In the genomic region with DNA sequence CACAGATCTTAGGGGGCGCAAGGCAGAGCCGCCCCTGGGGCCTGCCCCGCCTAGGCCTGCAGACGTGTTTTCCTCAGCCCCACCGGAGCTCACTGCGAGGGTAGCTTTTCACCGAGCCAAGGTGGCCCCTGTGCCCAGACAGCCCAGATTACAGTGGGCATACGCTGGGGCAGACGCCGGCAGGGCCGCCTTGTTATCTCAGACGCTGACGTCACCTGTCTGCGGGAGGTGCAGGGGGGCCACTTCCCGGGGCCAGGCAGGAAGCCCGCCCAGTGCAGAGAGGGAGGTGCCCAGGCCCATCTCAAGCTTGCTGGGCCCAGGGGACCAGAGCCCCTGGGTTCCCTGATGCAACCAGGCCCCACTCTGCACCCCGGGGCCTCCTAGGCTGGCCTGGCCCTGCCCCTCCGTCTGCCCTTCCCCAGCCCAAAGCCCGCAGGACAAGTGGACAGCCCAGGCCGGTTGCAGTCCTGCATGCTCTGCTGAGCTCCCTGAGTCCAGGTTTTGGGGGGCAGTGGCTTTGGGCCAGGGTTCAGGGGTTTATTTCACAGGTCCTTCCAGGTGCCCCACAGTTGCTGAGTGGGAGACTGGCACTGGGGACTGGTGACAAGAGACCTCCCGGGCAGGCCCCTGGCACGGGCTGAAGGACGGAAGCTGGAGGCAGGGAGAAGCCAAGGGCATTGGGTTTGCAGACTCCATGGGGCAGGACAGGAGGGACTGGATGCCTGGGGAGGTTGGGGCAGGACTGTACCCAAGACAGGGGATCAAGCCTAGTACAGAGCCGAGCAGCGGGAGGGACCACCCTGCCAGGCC, we compare ENCODE assay signal across 12 cellular contexts. TPM values are rescaled to one million over a fixed set of nuclear protein-coding genes. Genes with fewer than 3 reads are reported as not detected.
DNase-seq lines count a peak whose midpoint lies in the region; ATAC-seq and TF ChIP-seq lines count a peak whose summit lies in the region.
"Had no signal": no experiment of that assay in that cellular context is flagged by ENCODE, and none has a peak within 500 bp of the region (broad histone marks: within the 10 kb centered on the region; RNA-seq: fewer than 3 reads in every experiment).

No MANE protein-coding gene starts in this region.

- H4K20me1 ChIP-seq in DND-41 (ENCODE audit: insufficient read depth, low read length): peaks cover 21% of the 10 kb centered on the region

- CTCF ChIA-PET in RWPE1 (lab: Yijun Ruan, JAX): interaction anchor here (0.5 to 2.6 kb wide), 4 partner anchors 43 to 217 kb away, joined by 3 to 9 read pairs (median 4); no protein-coding TSS in a partner anchor

- H2AFZ ChIP-seq in DND-41 (ENCODE audit: low read depth, low read length): no peak overlapping the region

- H3K27ac Mint-ChIP-seq in naive thymus-derived CD8-positive, alpha-beta T cell: peak overlapping the region in 5 of 10 donors; percentile 53 to 90 (median 82)
- H3K27ac Mint-ChIP-seq: activated T-helper 17 cell treated with anti-CD3 and anti-CD28 coated beads, Interleukin-2, amount 50 U/mL, for 72 hours; CD4-positive, CD25-positive, alpha-beta regulatory T cell; HFFc6 had no signal

- TF ChIP-seq CTCF in DND-41 (IDR thresholded peaks at IDR 0.05; ENCODE audit: borderline replicate concordance, extremely low read depth, low read length, poor library complexity, severe bottlenecking) (no peak), RWPE1 (conservative IDR thresholded peaks at IDR 0.05; ENCODE audit: low read depth) (no peak), fibroblast of villous mesenchyme (IDR thresholded peaks at IDR 0.05; ENCODE audit: insufficient read depth, low read depth, low read length) (no peak)

- H3K9me3 ChIP-seq in DND-41 (ENCODE audit: insufficient read depth, low read length, severe bottlenecking): no peaks in the 10 kb centered on the region

- H3K4me3 Mint-ChIP-seq in naive thymus-derived CD8-positive, alpha-beta T cell: peak overlapping the region in 1 of 10 donors; percentile 68
- H3K4me3 Mint-ChIP-seq: activated T-helper 17 cell treated with anti-CD3 and anti-CD28 coated beads, Interleukin-2, amount 50 U/mL, for 72 hours; CD4-positive, CD25-positive, alpha-beta regulatory T cell; HFFc6 had no signal

- H3K27ac ChIP-seq in DND-41 (ENCODE audit: low read length) (no peak overlapping the region), RWPE1 (peak overlapping the region; percentile 64)

- no peak overlapping the region for H3K9ac ChIP-seq in DND-41 (ENCODE audit: low read depth, low read length)

- no peaks in the 10 kb centered on the region for H3K4me1 ChIP-seq in DND-41 (ENCODE audit: insufficient read depth, low read length)

- ATAC-seq in DND-41 (ENCODE audit: insufficient read depth, low read depth): 0 out of 3 replicates have a peak, but pooled peaks have one; percentile 17
- peak; percentile 63 to 94 for ATAC-seq in naive thymus-derived CD8-positive, alpha-beta T cell
- no peak for ATAC-seq in GM21447 (IDR thresholded peaks at IDR 0.05; ENCODE audit: unreplicated experiment)
- ATAC-seq: activated T-helper 17 cell treated with anti-CD3 and anti-CD28 coated beads, Interleukin-2, amount 50 U/mL, for 72 hours had no signal

- no peaks in the 10 kb centered on the region for H3K27me3 ChIP-seq in DND-41 (ENCODE audit: insufficient read depth, low read length, poor library complexity)

- DNase-seq in DND-41: no peak
- DNase-seq in RWPE1 (ENCODE audit: low spot score): no peak
- peak; percentile 67 for DNase-seq in fibroblast of villous mesenchyme (ENCODE audit: low read depth)
- peak in 4 of 10 donors; percentile 14 to 84 (median 40) for DNase-seq in naive thymus-derived CD8-positive, alpha-beta T cell
- DNase-seq in D341Med (ENCODE audit: low spot score): no peak
- no peak for DNase-seq in Ammon's horn (ENCODE audit: low spot score)
- DNase-seq in NK-92 (lab: John Stamatoyannopoulos, UW; ENCODE audit: unreplicated experiment): no peak
- DNase-seq: CD4-positive, CD25-positive, alpha-beta regulatory T cell; HFFc6; NCI-H226 had no signal

- H3K4me1 Mint-ChIP-seq in naive thymus-derived CD8-positive, alpha-beta T cell: peaks cover 0 to 5% (median 0%) of the 10 kb centered on the region in 4 donors
- H3K4me1 Mint-ChIP-seq: activated T-helper 17 cell treated with anti-CD3 and anti-CD28 coated beads, Interleukin-2, amount 50 U/mL, for 72 hours; CD4-positive, CD25-positive, alpha-beta regulatory T cell had no signal

- H3K27me3 Mint-ChIP-seq in naive thymus-derived CD8-positive, alpha-beta T cell: peaks cover 3 to 15% (median 8%) of the 10 kb centered on the region in 5 donors

- no peaks in the 10 kb centered on the region for H3K36me3 ChIP-seq in DND-41 (ENCODE audit: insufficient read depth, low read length)

- H3K9me3 Mint-ChIP-seq in naive thymus-derived CD8-positive, alpha-beta T cell: no peaks in the 10 kb centered on the region
- H3K9me3 Mint-ChIP-seq: activated T-helper 17 cell treated with anti-CD3 and anti-CD28 coated beads, Interleukin-2, amount 50 U/mL, for 72 hours; CD4-positive, CD25-positive, alpha-beta regulatory T cell had no signal

- no peak overlapping the region for H3K4me2 ChIP-seq in DND-41 (ENCODE audit: insufficient read depth, low read length)

- H3K36me3 Mint-ChIP-seq in naive thymus-derived CD8-positive, alpha-beta T cell: no peaks in the 10 kb centered on the region
- H3K36me3 Mint-ChIP-seq: CD4-positive, CD25-positive, alpha-beta regulatory T cell had no signal

- no peaks in the 10 kb centered on the region for H3K79me2 ChIP-seq in DND-41 (ENCODE audit: insufficient read depth, low read length)

- H3K4me3 ChIP-seq in DND-41 (ENCODE audit: low read depth in 1 of 2, low read length in 2 of 2): no peak overlapping the region
- H3K4me3 ChIP-seq in fibroblast of villous mesenchyme (ENCODE audit: low read depth, low read length): no peak overlapping the region

- POLR2A ChIA-PET in RWPE1 (lab: Yijun Ruan, JAX; ENCODE audit: low non-redundant PET): no interaction called here
- POLR2A ChIA-PET in naive thymus-derived CD8-positive, alpha-beta T cell (lab: Charles Lee): no interaction called here

RNA-seq across cellular contexts. Expression of gene IGF2, which starts 38.6 kb away (rescaled TPM):
- total RNA-seq in fibroblast of villous mesenchyme: 26.8 and 44.8 TPM in 2 replicates
- not detected for total RNA-seq in naive thymus-derived CD8-positive, alpha-beta T cell
- not detected for polyA plus RNA-seq in naive thymus-derived CD8-positive, alpha-beta T cell
- polyA plus RNA-seq: CD4-positive, CD25-positive, alpha-beta regulatory T cell had no signal

Comparison
In these comparisons a context has a peak if more than half of its experiments do, and no peak if none do; other contexts are left out.
1. RNA of gene IGF2, which starts 38.6 kb away (total RNA-seq): 26.8 to 44.8 TPM in fibroblast of villous mesenchyme; not detected in naive thymus-derived CD8-positive, alpha-beta T cell; every median in the first group is over 10 times any median in the second.